23 cellular contexts compared by ENCODE assay signal in the genomic region with DNA sequence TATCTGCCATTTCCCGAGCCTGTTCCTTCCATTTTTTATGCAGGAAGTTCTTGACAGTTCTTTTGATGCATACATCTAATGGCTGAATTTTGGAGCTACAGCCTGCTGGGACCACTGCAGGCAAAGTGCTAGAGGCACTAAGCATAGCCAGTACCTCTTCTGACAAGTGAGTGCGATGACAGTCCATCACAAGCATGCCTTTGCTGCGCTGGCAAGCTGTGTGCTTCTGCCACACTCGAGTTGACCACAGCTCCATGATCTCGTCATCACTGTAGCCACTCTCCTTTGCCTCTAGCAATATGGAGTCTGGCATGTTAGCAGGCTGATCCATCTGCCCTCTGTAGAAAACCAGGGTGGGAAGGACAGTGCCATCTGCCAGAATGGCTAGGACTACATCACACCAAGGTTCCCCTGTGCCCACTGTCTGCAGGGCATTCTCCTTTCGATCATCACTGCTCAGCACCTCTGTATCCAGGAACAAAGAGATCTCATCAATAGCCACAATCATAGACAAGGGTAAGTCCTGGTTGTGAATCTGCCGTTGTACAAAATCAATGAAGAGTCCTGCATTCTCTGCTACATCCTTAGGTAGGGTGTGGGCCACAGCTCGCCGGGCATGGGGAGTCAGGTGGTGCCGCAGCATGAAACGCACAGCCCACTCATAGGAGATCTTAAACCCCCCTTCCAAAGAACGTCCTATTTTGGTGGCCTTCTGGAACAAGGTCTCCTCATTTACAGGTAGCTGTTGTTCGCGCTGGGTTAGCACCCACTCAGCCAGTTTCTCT. TPM values are rescaled to one million over a fixed set of nuclear protein-coding genes. Genes with fewer than 3 reads are reported as not detected.
DNase-seq lines count a peak whose midpoint lies in the region; ATAC-seq and TF ChIP-seq lines count a peak whose summit lies in the region.
"Had no signal": no experiment of that assay in that cellular context is flagged by ENCODE, and none has a peak within 500 bp of the region (broad histone marks: within the 10 kb centered on the region; RNA-seq: fewer than 3 reads in every experiment).

No MANE protein-coding gene starts in this region.

- H3K27ac Mint-ChIP-seq in activated naive CD8-positive, alpha-beta T cell treated with anti-CD3 and anti-CD28 coated beads, Interleukin-2, amount 10 ng/mL, durations not matched to agents 7 days and 5 days, result peak overlapping the region; percentile 31
- H3K27ac Mint-ChIP-seq in activated naive CD8-positive, alpha-beta T cell treated with anti-CD3 and anti-CD28 coated beads, Interleukin-2, amount 50 U/mL, for 24 hours, result no peak overlapping the region
- H3K27ac Mint-ChIP-seq: CD4-positive, alpha-beta T cell had no signal

- H3K9me3 Mint-ChIP-seq in activated naive CD8-positive, alpha-beta T cell treated with anti-CD3 and anti-CD28 coated beads, Interleukin-2, amount 10 ng/mL, durations not matched to agents 7 days and 5 days, result no peaks in the 10 kb centered on the region
- no peaks in the 10 kb centered on the region for H3K9me3 Mint-ChIP-seq in activated naive CD8-positive, alpha-beta T cell treated with anti-CD3 and anti-CD28 coated beads, Interleukin-2, amount 50 U/mL, for 24 hours
- H3K9me3 Mint-ChIP-seq: CD4-positive, alpha-beta T cell; naive B cell had no signal

- H3K36me3 ChIP-seq in heart left ventricle, result peaks cover 3 to 100% (median 100%) of the 10 kb centered on the region in 9 donors
- H3K36me3 ChIP-seq: uterus had no signal

- H3K4me1 ChIP-seq in heart left ventricle, result peaks cover 3 to 18% (median 9%) of the 10 kb centered on the region in 12 donors

- no peaks in the 10 kb centered on the region for H3K27me3 ChIP-seq in heart left ventricle
- H3K27me3 ChIP-seq: hepatocyte, uterus had no signal

- POLR2A ChIA-PET in activated naive CD8-positive, alpha-beta T cell treated with anti-CD3 and anti-CD28 coated beads, Interleukin-2, amount 10 ng/mL, durations not matched to agents 7 days and 5 days (lab: Charles Lee), result no interaction called here

- intact Hi-C loops in heart left ventricle (cut with DNase I), result loop anchor here in 2 of 10 donors (10.0 kb wide), 2 partner anchors 101 to 211 kb away; partner anchors contain the start of genes PIP5K1A (in 1 of the 2) and VPS72 (in 1 of the 2)

- WGBS in heart left ventricle, 4 donors, result 65 to 77% (median 70%) methylated on average over 9 to 14 of the region's 14 CpGs

- TF ChIP-seq CTCF in heart left ventricle (IDR thresholded peaks at IDR 0.05), result no peak

- no peak overlapping the region for H3K4me3 ChIP-seq in heart left ventricle
- H3K4me3 ChIP-seq: hepatocyte, skin epidermis, uterus had no signal

- H3K27ac ChIP-seq in heart left ventricle, result no peak overlapping the region
- peak overlapping the region; percentile 30 for H3K27ac ChIP-seq in temporal lobe (ENCODE audit: low read depth, low read length)
- H3K27ac ChIP-seq: hepatocyte, uterus had no signal

- peaks cover 13% of the 10 kb centered on the region for H3K4me1 Mint-ChIP-seq in activated naive CD8-positive, alpha-beta T cell treated with anti-CD3 and anti-CD28 coated beads, Interleukin-2, amount 10 ng/mL, durations not matched to agents 7 days and 5 days
- peaks cover 24% of the 10 kb centered on the region for H3K4me1 Mint-ChIP-seq in activated naive CD8-positive, alpha-beta T cell treated with anti-CD3 and anti-CD28 coated beads, Interleukin-2, amount 50 U/mL, for 24 hours

- H3K9me3 ChIP-seq in heart left ventricle, result no peaks in the 10 kb centered on the region
- H3K9me3 ChIP-seq: uterus had no signal

- no peak for ATAC-seq in activated naive CD8-positive, alpha-beta T cell treated with anti-CD3 and anti-CD28 coated beads, Interleukin-2, amount 10 ng/mL, durations not matched to agents 7 days and 5 days (ENCODE audit: low read depth)
- no peak for ATAC-seq in activated naive CD8-positive, alpha-beta T cell treated with anti-CD3 and anti-CD28 coated beads, Interleukin-2, amount 50 U/mL, for 24 hours
- peak; percentile 40 to 67 (median 57) for ATAC-seq in heart left ventricle

- TF ChIP-seq POLR2A in heart left ventricle (IDR thresholded peaks at IDR 0.05), result no peak

- no peak for DNase-seq in activated naive CD8-positive, alpha-beta T cell treated with anti-CD3 and anti-CD28 coated beads, Interleukin-2, amount 10 ng/mL, durations not matched to agents 7 days and 5 days
- DNase-seq in activated naive CD8-positive, alpha-beta T cell treated with anti-CD3 and anti-CD28 coated beads, Interleukin-2, amount 50 U/mL, for 24 hours, result no peak
- DNase-seq in RPMI7951 (ENCODE audit: low read depth) (peak; percentile 31), heart left ventricle (peak in 1 of 5 donors; percentile 48), HK-2 (ENCODE audit: unreplicated experiment) (no peak), iPS-NIHi11 (ENCODE audit: low spot score) (no peak)
- DNase-seq in stimulated activated CD4-positive, alpha-beta T cell treated with anti-CD3 and anti-CD28 coated beads, Interleukin-12 subunit alpha, Interleukin-12 subunit beta, amount 100 ng/mL, for 4 hours, result no peak
- DNase-seq: activated CD4-positive, CD25-positive, alpha-beta regulatory T cell treated with anti-CD3 and anti-CD28 coated beads, Interleukin-2, amount 50 U/mL, for 72 hours; activated gamma-delta T cell; aorta; CD4-positive, alpha-beta T cell; DMS53; KG1; mammary epithelial cell; naive B cell; NCI-H1092; NCI-H2029 treated with DMSO at 0.1 percent for 48 hours; NCI-H446; stimulated activated CD4-positive, alpha-beta T cell treated with anti-CD3 and anti-CD28 coated beads, Interleukin-4, amount 100 ng/mL, for 1 hour; uterus had no signal

- no peak overlapping the region for H3K4me3 Mint-ChIP-seq in activated naive CD8-positive, alpha-beta T cell treated with anti-CD3 and anti-CD28 coated beads, Interleukin-2, amount 10 ng/mL, durations not matched to agents 7 days and 5 days
- H3K4me3 Mint-ChIP-seq in activated naive CD8-positive, alpha-beta T cell treated with anti-CD3 and anti-CD28 coated beads, Interleukin-2, amount 50 U/mL, for 24 hours, result no peak overlapping the region

- H3K27me3 Mint-ChIP-seq in activated naive CD8-positive, alpha-beta T cell treated with anti-CD3 and anti-CD28 coated beads, Interleukin-2, amount 10 ng/mL, durations not matched to agents 7 days and 5 days, result no peaks in the 10 kb centered on the region
- no peaks in the 10 kb centered on the region for H3K27me3 Mint-ChIP-seq in activated naive CD8-positive, alpha-beta T cell treated with anti-CD3 and anti-CD28 coated beads, Interleukin-2, amount 50 U/mL, for 24 hours
- H3K27me3 Mint-ChIP-seq: CD4-positive, alpha-beta T cell; naive B cell had no signal

- peaks cover 34% of the 10 kb centered on the region for H3K36me3 Mint-ChIP-seq in activated naive CD8-positive, alpha-beta T cell treated with anti-CD3 and anti-CD28 coated beads, Interleukin-2, amount 10 ng/mL, durations not matched to agents 7 days and 5 days
- peaks cover 57% of the 10 kb centered on the region for H3K36me3 Mint-ChIP-seq in activated naive CD8-positive, alpha-beta T cell treated with anti-CD3 and anti-CD28 coated beads, Interleukin-2, amount 50 U/mL, for 24 hours (ENCODE audit: low read depth)

RNA-seq across cellular contexts. Expression of gene PSMB4, which starts 6.0 kb away (rescaled TPM):
- 100 to 1,000 TPM; 240 to 243 TPM for total RNA-seq in activated naive CD8-positive, alpha-beta T cell treated with anti-CD3 and anti-CD28 coated beads, Interleukin-2, amount 10 ng/mL, durations not matched to agents 7 days and 5 days
- 469 and 498 TPM in 2 replicates for total RNA-seq in RPMI7951 (2014; rRNA removed; shearing (Covaris generic))
- total RNA-seq in heart left ventricle, result 100 to 1,000 TPM; 173 to 237 (median 212) TPM
- 100 to 1,000 TPM; 345 to 367 TPM for polyA plus RNA-seq in heart left ventricle
- total RNA-seq in temporal lobe, result 168 TPM

RNA-seq across cellular contexts. Expression of gene SELENBP1, which starts 32.9 kb away (rescaled TPM):
- total RNA-seq in activated naive CD8-positive, alpha-beta T cell treated with anti-CD3 and anti-CD28 coated beads, Interleukin-2, amount 10 ng/mL, durations not matched to agents 7 days and 5 days, result not detected
- total RNA-seq in RPMI7951 (2014; rRNA removed; shearing (Covaris generic)), result 5.1 and 5.2 TPM in 2 replicates
- total RNA-seq in heart left ventricle, result 10 to 100 TPM; 27.6 to 97.8 (median 48.7) TPM
- 10 to 100 TPM; 14.3 to 37.9 TPM for polyA plus RNA-seq in heart left ventricle
- 5.7 TPM for total RNA-seq in temporal lobe
- total RNA-seq: CD4-positive, alpha-beta T cell had no signal
- polyA plus RNA-seq: mammary epithelial cell had no signal

RNA-seq across cellular contexts. Expression of gene POGZ, which starts 53.9 kb away (rescaled TPM):
- 100 to 1,000 TPM in 1 of 2 experiments, 10 to 100 TPM in 1; 94.8 to 104 TPM for total RNA-seq in activated naive CD8-positive, alpha-beta T cell treated with anti-CD3 and anti-CD28 coated beads, Interleukin-2, amount 10 ng/mL, durations not matched to agents 7 days and 5 days
- total RNA-seq in RPMI7951 (2014; rRNA removed; shearing (Covaris generic)), result 9.5 and 13.5 TPM in 2 replicates
- 10 to 100 TPM; 26.0 to 64.3 (median 35.5) TPM for total RNA-seq in heart left ventricle
- 10 to 100 TPM; 11.4 to 20.6 TPM for polyA plus RNA-seq in heart left ventricle
- 50.4 TPM for total RNA-seq in temporal lobe

RNA-seq across cellular contexts. Expression of gene RFX5, which starts 58.3 kb away (rescaled TPM):
- 10 to 100 TPM; 68.4 to 73.9 TPM for total RNA-seq in activated naive CD8-positive, alpha-beta T cell treated with anti-CD3 and anti-CD28 coated beads, Interleukin-2, amount 10 ng/mL, durations not matched to agents 7 days and 5 days
- 43.6 and 52.0 TPM in 2 replicates for total RNA-seq in RPMI7951 (2014; rRNA removed; shearing (Covaris generic))
- total RNA-seq in heart left ventricle, result 10 to 100 TPM; 14.0 to 49.3 (median 22.1) TPM
- 10 to 100 TPM; 10.8 to 11.3 TPM for polyA plus RNA-seq in heart left ventricle
- 15.5 TPM for total RNA-seq in temporal lobe

Comparison
In these comparisons a context has a peak if more than half of its experiments do, and no peak if none do; other contexts are left out.
1. ATAC-seq: peak in heart left ventricle (4 of 4); none in activated naive CD8-positive, alpha-beta T cell treated with anti-CD3 and anti-CD28 coated beads, Interleukin-2, amount 10 ng/mL, durations not matched to agents 7 days and 5 days (single experiment) and activated naive CD8-positive, alpha-beta T cell treated with anti-CD3 and anti-CD28 coated beads, Interleukin-2, amount 50 U/mL, for 24 hours (single experiment).